In the genomic region with DNA sequence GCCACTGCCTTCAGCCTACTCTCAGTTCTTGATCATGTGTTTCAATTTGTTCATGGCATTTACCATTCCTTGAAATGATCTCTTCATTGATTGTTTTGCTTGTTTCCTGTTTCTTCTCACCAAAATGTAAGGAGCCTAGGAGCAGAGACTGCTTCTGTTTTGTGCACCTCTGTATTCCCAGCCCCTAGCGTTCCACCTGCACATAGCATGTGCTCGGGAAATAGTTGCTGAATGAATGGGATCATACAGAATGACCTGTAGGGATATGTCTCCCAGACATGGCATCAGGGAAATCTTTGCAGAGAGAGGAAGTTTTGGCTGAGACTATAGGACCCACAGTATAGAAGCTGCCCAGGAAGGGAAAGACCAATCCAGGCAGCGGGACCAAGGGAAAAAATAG, we compare ENCODE assay signal across 1 cellular context.
TF ChIP-seq lines count a peak whose summit lies in the region.

No MANE protein-coding gene starts in this region.

TF ChIP-seq in IMR-90, 13 proteins besides CTCF, POLR2A, EP300 and RAD21:
- TF ChIP-seq BHLHE40 (IDR thresholded peaks at IDR 0.05; ENCODE audit: low read depth, low read length): no peak
- no peak for TF ChIP-seq FOS (IDR thresholded peaks at IDR 0.05; ENCODE audit: low read depth, low read length)
- TF ChIP-seq MAFK (IDR thresholded peaks at IDR 0.05; ENCODE audit: low read depth, low read length): no peak
- no peak for TF ChIP-seq MAZ (IDR thresholded peaks at IDR 0.05; ENCODE audit: borderline replicate concordance, low read depth, low read length)
- TF ChIP-seq CEBPB (IDR thresholded peaks at IDR 0.05; ENCODE audit: low read depth, low read length): no peak
- no peak for TF ChIP-seq CHD1 (IDR thresholded peaks at IDR 0.05; ENCODE audit: low read depth, low read length)
- TF ChIP-seq, protein P1, sequence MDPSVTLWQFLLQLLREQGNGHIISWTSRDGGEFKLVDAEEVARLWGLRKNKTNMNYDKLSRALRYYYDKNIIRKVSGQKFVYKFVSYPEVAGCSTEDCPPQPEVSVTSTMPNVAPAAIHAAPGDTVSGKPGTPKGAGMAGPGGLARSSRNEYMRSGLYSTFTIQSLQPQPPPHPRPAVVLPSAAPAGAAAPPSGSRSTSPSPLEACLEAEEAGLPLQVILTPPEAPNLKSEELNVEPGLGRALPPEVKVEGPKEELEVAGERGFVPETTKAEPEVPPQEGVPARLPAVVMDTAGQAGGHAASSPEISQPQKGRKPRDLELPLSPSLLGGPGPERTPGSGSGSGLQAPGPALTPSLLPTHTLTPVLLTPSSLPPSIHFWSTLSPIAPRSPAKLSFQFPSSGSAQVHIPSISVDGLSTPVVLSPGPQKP (IDR thresholded peaks at IDR 0.05; ENCODE audit: borderline replicate concordance, low read depth, low read length): no peak
- no peak for TF ChIP-seq SMC3 (IDR thresholded peaks at IDR 0.05; ENCODE audit: low read depth, low read length)
- TF ChIP-seq USF2 (IDR thresholded peaks at IDR 0.05; ENCODE audit: low read depth, low read length): no peak
- no peak for TF ChIP-seq RFX5 (IDR thresholded peaks at IDR 0.05; ENCODE audit: low read depth, low read length)
- no peak for TF ChIP-seq NFE2L2 (IDR thresholded peaks at IDR 0.05; ENCODE audit: low read depth, low read length)
- TF ChIP-seq MXI1 (IDR thresholded peaks at IDR 0.05; ENCODE audit: borderline replicate concordance, low read depth, low read length): no peak
- TF ChIP-seq RCOR1 (IDR thresholded peaks at IDR 0.05; ENCODE audit: insufficient replicate concordance, low read length): no peak
